1 cellular context compared by ENCODE assay signal in the genomic region with DNA sequence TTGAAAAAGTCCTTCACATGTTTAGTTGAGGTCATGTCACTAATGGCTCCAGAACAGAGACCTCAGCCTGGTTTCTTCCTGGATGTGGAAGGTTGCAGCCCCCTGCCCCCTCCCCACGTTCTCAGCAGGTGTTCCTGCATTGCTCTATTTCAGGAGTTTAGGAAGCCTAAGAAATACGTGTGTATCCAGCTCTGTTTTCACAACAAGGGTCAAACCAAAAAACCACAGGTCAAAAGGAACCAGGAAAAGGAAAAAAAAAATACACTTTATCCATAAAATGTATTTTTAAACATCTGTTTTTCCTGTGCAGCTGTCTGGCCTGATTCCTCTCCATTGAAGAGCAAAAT.
TF ChIP-seq lines count a peak whose summit lies in the region.

No MANE protein-coding gene starts in this region.

TF ChIP-seq in HCT116, 20 proteins besides CTCF, POLR2A, EP300 and RAD21:
- TF ChIP-seq, protein P1, sequence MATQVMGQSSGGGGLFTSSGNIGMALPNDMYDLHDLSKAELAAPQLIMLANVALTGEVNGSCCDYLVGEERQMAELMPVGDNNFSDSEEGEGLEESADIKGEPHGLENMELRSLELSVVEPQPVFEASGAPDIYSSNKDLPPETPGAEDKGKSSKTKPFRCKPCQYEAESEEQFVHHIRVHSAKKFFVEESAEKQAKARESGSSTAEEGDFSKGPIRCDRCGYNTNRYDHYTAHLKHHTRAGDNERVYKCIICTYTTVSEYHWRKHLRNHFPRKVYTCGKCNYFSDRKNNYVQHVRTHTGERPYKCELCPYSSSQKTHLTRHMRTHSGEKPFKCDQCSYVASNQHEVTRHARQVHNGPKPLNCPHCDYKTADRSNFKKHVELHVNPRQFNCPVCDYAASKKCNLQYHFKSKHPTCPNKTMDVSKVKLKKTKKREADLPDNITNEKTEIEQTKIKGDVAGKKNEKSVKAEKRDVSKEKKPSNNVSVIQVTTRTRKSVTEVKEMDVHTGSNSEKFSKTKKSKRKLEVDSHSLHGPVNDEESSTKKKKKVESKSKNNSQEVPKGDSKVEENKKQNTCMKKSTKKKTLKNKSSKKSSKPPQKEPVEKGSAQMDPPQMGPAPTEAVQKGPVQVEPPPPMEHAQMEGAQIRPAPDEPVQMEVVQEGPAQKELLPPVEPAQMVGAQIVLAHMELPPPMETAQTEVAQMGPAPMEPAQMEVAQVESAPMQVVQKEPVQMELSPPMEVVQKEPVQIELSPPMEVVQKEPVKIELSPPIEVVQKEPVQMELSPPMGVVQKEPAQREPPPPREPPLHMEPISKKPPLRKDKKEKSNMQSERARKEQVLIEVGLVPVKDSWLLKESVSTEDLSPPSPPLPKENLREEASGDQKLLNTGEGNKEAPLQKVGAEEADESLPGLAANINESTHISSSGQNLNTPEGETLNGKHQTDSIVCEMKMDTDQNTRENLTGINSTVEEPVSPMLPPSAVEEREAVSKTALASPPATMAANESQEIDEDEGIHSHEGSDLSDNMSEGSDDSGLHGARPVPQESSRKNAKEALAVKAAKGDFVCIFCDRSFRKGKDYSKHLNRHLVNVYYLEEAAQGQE (IDR thresholded peaks at IDR 0.05; ENCODE audit: low read depth) = no peak
- TF ChIP-seq MAX (IDR thresholded peaks at IDR 0.05) (no peak), CBX3 (IDR thresholded peaks at IDR 0.05; ENCODE audit: low read depth) (no peak), ZNF274 (IDR thresholded peaks at IDR 0.05; ENCODE audit: low read depth, low read length) (no peak), ZBTB33 (IDR thresholded peaks at IDR 0.05; ENCODE audit: extremely low read depth, insufficient replicate concordance, low read length) (no peak), YY1 (IDR thresholded peaks at IDR 0.05; ENCODE audit: extremely low read depth, insufficient replicate concordance, low read depth, low read length) (no peak), CEBPB (IDR thresholded peaks at IDR 0.05; ENCODE audit: low read depth) (no peak), FOSL1 (IDR thresholded peaks at IDR 0.05; ENCODE audit: low read depth) (no peak), TCF7L2 (IDR thresholded peaks at IDR 0.05; ENCODE audit: borderline replicate concordance, extremely low read depth, insufficient read depth, insufficient read length) (no peak), ZFX (IDR thresholded peaks at IDR 0.05) (no peak), ATF3 (IDR thresholded peaks at IDR 0.05) (no peak), SP1 (IDR thresholded peaks at IDR 0.05; ENCODE audit: low read depth) (no peak; the same call in 1 of the 2 replicates)
